24 cellular contexts compared by ENCODE assay signal in the genomic region with DNA sequence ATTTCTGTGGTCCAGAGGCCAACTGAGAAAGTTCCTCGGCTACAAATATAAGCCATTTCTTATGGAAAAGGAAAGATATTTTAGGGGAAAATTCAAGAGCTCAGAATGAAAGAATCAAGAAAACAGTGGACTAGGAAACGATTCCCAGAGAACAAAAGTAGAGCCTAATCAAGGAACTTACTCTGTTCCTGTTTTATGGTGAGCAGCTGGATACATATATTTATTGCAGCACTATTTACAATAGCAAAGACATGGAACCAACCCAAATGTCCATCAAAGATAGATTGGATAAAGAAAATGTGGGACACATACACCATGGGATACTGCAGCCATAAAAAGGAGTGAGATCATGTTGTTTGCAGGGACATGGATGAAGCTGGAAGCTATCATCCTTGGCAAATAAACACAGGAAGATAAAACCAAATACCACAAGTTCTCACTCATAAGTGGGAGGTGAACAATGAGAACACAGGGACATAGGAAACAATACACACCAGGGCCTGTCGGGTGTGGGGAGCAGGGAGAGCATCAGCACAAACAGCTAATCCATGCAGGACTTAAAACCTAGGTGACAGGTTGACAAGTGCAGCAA.
DNase-seq lines count a peak whose midpoint lies in the region; ATAC-seq and TF ChIP-seq lines count a peak whose summit lies in the region.
"Had no signal": no experiment of that assay in that cellular context is flagged by ENCODE, and none has a peak within 500 bp of the region (broad histone marks: within the 10 kb centered on the region; RNA-seq: fewer than 3 reads in every experiment).

No MANE protein-coding gene starts in this region.

- no peaks in the 10 kb centered on the region for H3K9me3 ChIP-seq in GM23248 (ENCODE audit: low read depth)
- H3K9me3 ChIP-seq: sigmoid colon, SK-N-SH, tibial nerve had no signal

- no peaks in the 10 kb centered on the region for H4K20me1 ChIP-seq in GM23248 (ENCODE audit: insufficient read depth)

- no peak overlapping the region for H3K4me2 ChIP-seq in GM23248 (ENCODE audit: unreplicated experiment)
- H3K4me2 ChIP-seq: SK-N-SH had no signal

- no peaks in the 10 kb centered on the region for H3K36me3 ChIP-seq in GM23248 (ENCODE audit: low read depth)
- H3K36me3 ChIP-seq: sigmoid colon had no signal

- H3K27ac Mint-ChIP-seq in neural crest cell (ENCODE audit: unreplicated experiment) (peak overlapping the region; percentile 73), immature natural killer cell (no peak overlapping the region)
- H3K27ac Mint-ChIP-seq: activated naive CD4-positive, alpha-beta T cell treated with anti-CD3 and anti-CD28 coated beads for 36 hours; activated T-cell treated with anti-CD3 and anti-CD28 coated beads, Interleukin-2, amount 50 U/mL, for 72 hours; endodermal cell; progenitor cell of endocrine pancreas; stimulated activated naive CD8-positive, alpha-beta T cell treated with anti-CD3 and anti-CD28 coated beads, Interleukin-15, amount 100 ng/mL, for 72 hours had no signal

- H3K4me1 Mint-ChIP-seq in neural crest cell (no peaks in the 10 kb centered on the region), immature natural killer cell (no peaks in the 10 kb centered on the region)
- H3K4me1 Mint-ChIP-seq: stimulated activated naive CD8-positive, alpha-beta T cell treated with anti-CD3 and anti-CD28 coated beads, Interleukin-15, amount 100 ng/mL, for 72 hours had no signal

- no peaks in the 10 kb centered on the region for H3K9me3 Mint-ChIP-seq in neural crest cell
- H3K9me3 Mint-ChIP-seq in immature natural killer cell: peaks cover 9 to 34% (median 18%) of the 10 kb centered on the region in 6 donors
- H3K9me3 Mint-ChIP-seq: endodermal cell had no signal

- H3K27me3 Mint-ChIP-seq in neural crest cell (ENCODE audit: low read depth) (no peaks in the 10 kb centered on the region), immature natural killer cell (ENCODE audit: low read depth in 3 of 3) (no peaks in the 10 kb centered on the region)
- H3K27me3 Mint-ChIP-seq: progenitor cell of endocrine pancreas; stimulated activated naive CD8-positive, alpha-beta T cell treated with anti-CD3 and anti-CD28 coated beads, Interleukin-15, amount 100 ng/mL, for 72 hours had no signal

- no peak for ATAC-seq in GM19395 (IDR thresholded peaks at IDR 0.05; ENCODE audit: unreplicated experiment)
- ATAC-seq: activated T-cell treated with anti-CD3 and anti-CD28 coated beads, Interleukin-2, amount 50 U/mL, for 72 hours; stimulated activated naive CD8-positive, alpha-beta T cell treated with anti-CD3 and anti-CD28 coated beads, Interleukin-15, amount 100 ng/mL, for 72 hours had no signal

- no peak overlapping the region for H3K4me3 Mint-ChIP-seq in neural crest cell
- no peak overlapping the region for H3K4me3 Mint-ChIP-seq in immature natural killer cell
- H3K4me3 Mint-ChIP-seq: activated naive CD4-positive, alpha-beta T cell treated with anti-CD3 and anti-CD28 coated beads for 36 hours; activated T-cell treated with anti-CD3 and anti-CD28 coated beads, Interleukin-2, amount 50 U/mL, for 72 hours; endodermal cell; stimulated activated naive CD8-positive, alpha-beta T cell treated with anti-CD3 and anti-CD28 coated beads, Interleukin-15, amount 100 ng/mL, for 72 hours had no signal

- no peak overlapping the region for H3K4me3 ChIP-seq in GM23248
- H3K4me3 ChIP-seq: sigmoid colon, tibial nerve had no signal

- H3K79me2 ChIP-seq in GM23248 (ENCODE audit: insufficient read depth): no peaks in the 10 kb centered on the region

- no peak overlapping the region for H3K27ac ChIP-seq in GM23248
- H3K27ac ChIP-seq: sigmoid colon, tibial nerve had no signal

- H3K27me3 ChIP-seq in GM23248 (replicated peaks; ENCODE audit: insufficient read depth): no peaks in the 10 kb centered on the region
- H3K27me3 ChIP-seq: sigmoid colon, tibial nerve had no signal

- no peak overlapping the region for H3K9ac ChIP-seq in GM23248
- H3K9ac ChIP-seq: SK-N-SH had no signal

- DNase-seq in GM23248 (peak; percentile 4), NCI-H345 treated with DMSO at 0.1 percent for 48 hours (lab: John Stamatoyannopoulos, UW; ENCODE audit: unreplicated experiment) (peak; percentile 8), dermis microvascular lymphatic vessel endothelial cell (ENCODE audit: low read depth in 2 of 2) (peak; percentile 59 to 75), neural crest cell (ENCODE audit: low read depth, low spot score) (no peak), immature natural killer cell (no peak)
- DNase-seq in stimulated activated CD8-positive, alpha-beta memory T cell treated with anti-CD3 and anti-CD28 coated beads, Interleukin-4, amount 100 ng/mL, for 48 hours: no peak
- DNase-seq: activated CD4-positive, alpha-beta T cell treated with anti-CD3 and anti-CD28 coated beads for 48 hours; activated naive CD4-positive, alpha-beta T cell treated with anti-CD3 and anti-CD28 coated beads for 36 hours; activated T-cell treated with anti-CD3 and anti-CD28 coated beads, Interleukin-2, amount 50 U/mL, for 72 hours; amniotic stem cell; endodermal cell; GOT3; mammary epithelial cell; MV-4-11; NCI-H2081; NCI-H446 treated with DMSO at 0.1 percent for 48 hours; sigmoid colon; SK-N-SH; stimulated activated CD4-positive, alpha-beta T cell treated with anti-CD3 and anti-CD28 coated beads, Interleukin-15, amount 100 ng/mL, for 24 hours; stimulated activated naive CD8-positive, alpha-beta T cell treated with anti-CD3 and anti-CD28 coated beads, Interleukin-15, amount 100 ng/mL, for 72 hours; T-helper 2 cell had no signal

- H3F3A ChIP-seq in GM23248 (ENCODE audit: insufficient read depth): no peaks in the 10 kb centered on the region

- no peak overlapping the region for H2AFZ ChIP-seq in GM23248

- in situ Hi-C loops in GM23248 (cut with MboI): no loop called here

- H3K9me2 ChIP-seq in GM23248 (ENCODE audit: insufficient read depth): no peaks in the 10 kb centered on the region
- H3K9me2 ChIP-seq: SK-N-SH had no signal

- H3K4me1 ChIP-seq in GM23248 (ENCODE audit: insufficient read depth): no peaks in the 10 kb centered on the region
- H3K4me1 ChIP-seq: sigmoid colon had no signal

- no peak for TF ChIP-seq CTCF in neural crest cell (conservative IDR thresholded peaks at IDR 0.05)

- peaks cover 7% of the 10 kb centered on the region for H3K36me3 Mint-ChIP-seq in neural crest cell (ENCODE audit: low read depth)
- no peaks in the 10 kb centered on the region for H3K36me3 Mint-ChIP-seq in immature natural killer cell

- WGBS in GM23248 (ENCODE audit: low coverage in 1 of 2, low lambda C conversion rate in 2 of 2, missing lambda C conversion rate in 2 of 2), 2 experiments: 44 to 56% methylated on average over 3 of the region's 3 CpGs

Comparison
In these comparisons a context has a peak if more than half of its experiments do, and no peak if none do; other contexts are left out.
1. DNase-seq: peak in GM23248 (single experiment), NCI-H345 treated with DMSO at 0.1 percent for 48 hours (single experiment) and dermis microvascular lymphatic vessel endothelial cell (2 of 2); none in neural crest cell (single experiment), stimulated activated CD8-positive, alpha-beta memory T cell treated with anti-CD3 and anti-CD28 coated beads, Interleukin-4, amount 100 ng/mL, for 48 hours (single experiment) and immature natural killer cell (0 of 3).